Comparison of ENCODE assay signal across 8 cellular contexts in the genomic region with DNA sequence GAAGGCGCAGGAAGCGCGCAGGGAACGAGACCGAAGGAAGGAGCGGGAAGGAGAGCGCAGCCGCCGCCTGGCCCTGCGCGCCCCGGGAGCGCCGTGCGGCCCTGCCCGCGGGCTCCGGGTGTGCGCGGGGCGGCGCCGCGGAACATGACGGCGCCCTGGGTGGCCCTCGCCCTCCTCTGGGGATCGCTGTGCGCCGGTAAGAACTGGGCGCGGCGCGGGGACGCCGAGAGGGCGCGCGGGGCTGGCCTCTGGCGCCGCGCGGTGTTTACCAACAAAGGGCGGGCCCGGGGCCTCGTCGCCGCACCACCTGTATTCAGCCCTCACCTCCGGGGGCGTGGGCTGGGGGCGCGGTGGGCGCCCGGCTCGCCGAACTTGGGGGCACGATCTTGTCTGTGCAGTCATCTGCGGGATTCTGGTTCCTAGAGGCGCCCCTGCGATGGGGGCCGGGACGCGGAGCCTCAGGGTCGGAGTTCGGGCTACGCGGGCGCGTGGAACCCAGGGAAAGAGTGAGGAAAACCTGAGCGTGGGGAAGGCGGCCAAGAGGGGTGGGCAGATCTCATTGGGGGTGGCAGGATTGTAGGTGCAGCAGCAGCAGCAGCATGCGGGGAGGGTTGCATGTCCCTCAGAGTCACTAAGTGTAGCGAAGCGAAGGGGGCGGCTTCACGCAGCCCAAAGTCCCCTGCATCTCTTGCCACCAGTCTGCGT. TPM values are rescaled to one million over a fixed set of nuclear protein-coding genes. Genes with fewer than 3 reads are reported as not detected.
DNase-seq lines count a peak whose midpoint lies in the region; ATAC-seq and TF ChIP-seq lines count a peak whose summit lies in the region.

No MANE protein-coding gene starts in this region.

- CTCF ChIA-PET in SK-N-SH (lab: Yijun Ruan, JAX) = interaction anchor here (1.0 to 2.2 kb wide), 3 partner anchors 26 to 197 kb away, joined by 3 to 16 read pairs (median 7); a partner anchor contains a TSS

- WGBS in SK-N-SH (ENCODE audit: low lambda C conversion rate) = 0% methylated on average over 19 of the region's 77 CpGs

- intact Hi-C loops in left colon (cut with DNase I, micrococcal nuclease) = no loop called here

- H3K4me3 ChIP-seq in GM12875 (ENCODE audit: low read depth, low read length) (peak overlapping the region; percentile 80), SK-N-SH (ENCODE audit: low read depth in 2 of 2, low read length in 1 of 2) (peak overlapping the region; percentile 84 to 87)

- H3F3A ChIP-seq in SK-N-SH (replicated peaks; ENCODE audit: insufficient read depth) = no peaks in the 10 kb centered on the region

- no peak for TF ChIP-seq RAD21 in SK-N-SH (IDR thresholded peaks at IDR 0.05; ENCODE audit: low read length)

- H3K9me2 ChIP-seq in SK-N-SH = no peaks in the 10 kb centered on the region

- peak overlapping the region; percentile 93 for H3K9ac ChIP-seq in SK-N-SH

- peak overlapping the region; percentile 93 for H3K4me2 ChIP-seq in SK-N-SH

- POLR2A ChIA-PET in SK-N-SH (lab: Yijun Ruan, JAX) = interaction anchor here (2.0 kb wide), 1 partner anchor 108 kb away, joined by 7 read pairs; a partner anchor contains a TSS

- H3K9me3 ChIP-seq in SK-N-SH = no peaks in the 10 kb centered on the region

- TF ChIP-seq CTCF in 22Rv1 (IDR thresholded peaks at IDR 0.05) = peak; percentile 20; the same call in 1 of the 2 replicates
- no peak for TF ChIP-seq CTCF in GM12875 (IDR thresholded peaks at IDR 0.05; ENCODE audit: borderline replicate concordance, insufficient read depth, low read depth, low read length)
- TF ChIP-seq CTCF in SK-N-SH (IDR thresholded peaks at IDR 0.05) = no peak

- TF ChIP-seq EP300 in SK-N-SH (IDR thresholded peaks at IDR 0.05; ENCODE audit: borderline replicate concordance in 1 of 2, low read depth in 1 of 2, low read length in 1 of 2) = no peak

- peak overlapping the region; percentile 78 for H2AFZ ChIP-seq in SK-N-SH (ENCODE audit: low read depth)

- H4K20me1 ChIP-seq in SK-N-SH (ENCODE audit: insufficient read depth) = peaks cover 27% of the 10 kb centered on the region

- peak; percentile 31 for ATAC-seq in HG02970 (IDR thresholded peaks at IDR 0.05; ENCODE audit: low FRiP score, unreplicated experiment)
- ATAC-seq in left colon = peak; percentile 66

- no peaks in the 10 kb centered on the region for H3K36me3 ChIP-seq in SK-N-SH (replicated peaks in 1 of 2; ENCODE audit: control insufficient read depth in 1 of 2, insufficient read depth in 2 of 2, low read length in 1 of 2)

- peaks cover 0 to 32% of the 10 kb centered on the region in 2 experiments; a peak in 2 of 4 replicates for H3K4me1 ChIP-seq in SK-N-SH (ENCODE audit: control insufficient read depth in 1 of 2, insufficient read depth in 2 of 2, low read depth in 1 of 2, low read length in 1 of 2)

- DNase-seq in SK-N-SH (peak; percentile 68), left colon (peak; percentile 61 to 77), dedifferentiated amniotic fluid mesenchymal stem cell (ENCODE audit: extremely low spot score) (no peak)
- peak; percentile 41 for DNase-seq in central memory CD4-positive, alpha-beta T cell
- DNase-seq in stimulated activated CD8-positive, alpha-beta memory T cell treated with anti-CD3 and anti-CD28 coated beads, Interleukin-4, amount 100 ng/mL, for 48 hours = peak; percentile 41

- H3K27ac ChIP-seq in 22Rv1 (peak overlapping the region; percentile 95), SK-N-SH (ENCODE audit: low read depth in 2 of 2, low read length in 1 of 2) (peak overlapping the region; percentile 48 to 92; a peak in 3 of 4 replicates)

- peaks cover 46% of the 10 kb centered on the region for H3K79me2 ChIP-seq in SK-N-SH (ENCODE audit: insufficient read depth)

- H3K27me3 ChIP-seq in SK-N-SH (ENCODE audit: insufficient read depth) = no peaks in the 10 kb centered on the region

TF ChIP-seq in SK-N-SH, 30 proteins besides CTCF, POLR2A, EP300 and RAD21:
- no peak for TF ChIP-seq EZH2phosphoT487 (IDR thresholded peaks at IDR 0.05; ENCODE audit: borderline replicate concordance, low read depth)
- TF ChIP-seq CHD2 (IDR thresholded peaks at IDR 0.05; ENCODE audit: low read length, partially characterized antibody) = no peak
- TF ChIP-seq SMC3 (IDR thresholded peaks at IDR 0.05; ENCODE audit: low read depth, low read length) = no peak
- TF ChIP-seq NRF1 (IDR thresholded peaks at IDR 0.05; ENCODE audit: low read depth, low read length) = no peak
- TF ChIP-seq GATA2 (CRISPR knock-in tag; IDR thresholded peaks at IDR 0.05) = no peak
- no peak for TF ChIP-seq FOSL2 (IDR thresholded peaks at IDR 0.05; ENCODE audit: borderline replicate concordance, low read depth)
- TF ChIP-seq GABPA (IDR thresholded peaks at IDR 0.05; ENCODE audit: low read depth) = no peak
- TF ChIP-seq, protein P1, sequence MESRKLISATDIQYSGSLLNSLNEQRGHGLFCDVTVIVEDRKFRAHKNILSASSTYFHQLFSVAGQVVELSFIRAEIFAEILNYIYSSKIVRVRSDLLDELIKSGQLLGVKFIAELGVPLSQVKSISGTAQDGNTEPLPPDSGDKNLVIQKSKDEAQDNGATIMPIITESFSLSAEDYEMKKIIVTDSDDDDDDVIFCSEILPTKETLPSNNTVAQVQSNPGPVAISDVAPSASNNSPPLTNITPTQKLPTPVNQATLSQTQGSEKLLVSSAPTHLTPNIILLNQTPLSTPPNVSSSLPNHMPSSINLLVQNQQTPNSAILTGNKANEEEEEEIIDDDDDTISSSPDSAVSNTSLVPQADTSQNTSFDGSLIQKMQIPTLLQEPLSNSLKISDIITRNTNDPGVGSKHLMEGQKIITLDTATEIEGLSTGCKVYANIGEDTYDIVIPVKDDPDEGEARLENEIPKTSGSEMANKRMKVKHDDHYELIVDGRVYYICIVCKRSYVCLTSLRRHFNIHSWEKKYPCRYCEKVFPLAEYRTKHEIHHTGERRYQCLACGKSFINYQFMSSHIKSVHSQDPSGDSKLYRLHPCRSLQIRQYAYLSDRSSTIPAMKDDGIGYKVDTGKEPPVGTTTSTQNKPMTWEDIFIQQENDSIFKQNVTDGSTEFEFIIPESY (IDR thresholded peaks at IDR 0.05; ENCODE audit: borderline replicate concordance, low read depth) = no peak
- no peak for TF ChIP-seq RXRA (IDR thresholded peaks at IDR 0.05; ENCODE audit: borderline replicate concordance, low read depth)
- TF ChIP-seq FOXM1 (IDR thresholded peaks at IDR 0.05; ENCODE audit: low read depth) = no peak

RNA-seq across cellular contexts. Expression of a gene that starts 0.6 kb away (rescaled TPM):
- polyA plus RNA-seq in SK-N-SH (2012; rRNA removed) = 1.4 TPM in 2 replicates
- 0.72 and 1.0 TPM in 2 replicates for polyA plus RNA-seq in SK-N-SH (2012; cell fraction: cytosol; rRNA removed)
- 2.0 and 2.1 TPM in 2 replicates for polyA plus RNA-seq in SK-N-SH (2012; cell fraction: nucleus; rRNA removed)
- total RNA-seq in left colon = 1 to 10 TPM; 5.2 to 7.1 TPM

RNA-seq across cellular contexts. Expression of a gene that starts 41.8 kb away (rescaled TPM):
- 6.2 and 8.8 TPM in 2 replicates for polyA plus RNA-seq in SK-N-SH (2012; rRNA removed)
- 4.9 and 5.0 TPM in 2 replicates for polyA plus RNA-seq in SK-N-SH (2012; cell fraction: cytosol; rRNA removed)
- polyA plus RNA-seq in SK-N-SH (2012; cell fraction: nucleus; rRNA removed) = 19.3 and 31.0 TPM in 2 replicates
- total RNA-seq in left colon = 1 to 10 TPM; 6.9 to 7.3 TPM
